ENCODE assay signal across 1 cellular context in the genomic region with DNA sequence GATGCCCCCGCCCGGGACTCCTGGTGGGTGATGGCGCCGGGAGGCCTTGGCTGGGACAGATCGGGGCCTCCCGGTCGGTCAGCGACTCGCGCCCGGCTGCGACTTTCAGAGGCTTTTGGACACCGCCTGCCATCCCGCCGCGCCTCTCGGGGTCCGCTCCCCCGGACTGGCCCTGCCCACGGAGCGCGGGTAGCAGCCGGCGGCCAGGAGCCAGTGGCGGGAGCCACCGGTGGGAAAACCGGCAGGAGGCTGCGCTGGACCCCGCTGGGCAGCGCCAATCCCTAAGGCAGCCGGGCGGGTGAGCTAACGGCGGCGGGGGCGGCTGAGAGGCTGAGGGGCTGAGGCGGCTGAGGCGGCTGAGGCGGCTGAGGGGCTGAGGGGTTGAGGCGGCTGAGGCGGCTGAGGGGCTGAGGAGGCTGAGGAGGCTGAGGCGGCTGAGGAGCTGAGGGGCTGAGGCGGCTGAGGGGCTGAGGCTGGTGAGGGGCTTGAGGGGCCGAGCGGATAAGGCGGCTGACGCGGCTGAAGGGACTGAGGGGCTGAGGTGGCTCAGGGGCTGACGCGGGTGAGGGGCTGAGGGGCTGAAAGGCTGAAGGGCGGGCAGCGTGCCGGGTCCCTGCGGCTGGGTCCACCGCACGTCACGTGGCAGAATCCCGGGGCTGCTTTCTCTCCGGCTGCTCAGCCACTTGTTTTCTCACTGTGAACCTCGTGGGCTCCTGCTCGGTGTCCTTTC.
TF ChIP-seq lines count a peak whose summit lies in the region.

No MANE protein-coding gene starts in this region.

TF ChIP-seq in IMR-90, 13 proteins besides CTCF, POLR2A, EP300 and RAD21:
- peak; percentile 8; the same call in 1 of the 2 replicates for TF ChIP-seq USF2 (IDR thresholded peaks at IDR 0.05; ENCODE audit: low read depth, low read length)
